ENCODE assay signal across 1 cellular context in genomic region chr17:68288804-68289203, GRCh38.
TF ChIP-seq lines count a peak whose summit lies in the region.

No MANE protein-coding gene starts in this region.

TF ChIP-seq in GM23338, 12 proteins besides CTCF, POLR2A, EP300 and RAD21 (continued from another document):
- TF ChIP-seq ZNF114 (CRISPR knock-in tag; IDR thresholded peaks at IDR 0.05) (no peak), ZNF462 (CRISPR knock-in tag; IDR thresholded peaks at IDR 0.05) (no peak), REST (IDR thresholded peaks at IDR 0.05; ENCODE audit: unreplicated experiment) (no peak), ZNF331 (CRISPR knock-in tag; IDR thresholded peaks at IDR 0.05; ENCODE audit: low read depth) (no peak), EZH2phosphoT487 (IDR thresholded peaks at IDR 0.05; ENCODE audit: unreplicated experiment) (no peak), CREB1 (CRISPR knock-in tag; IDR thresholded peaks at IDR 0.05; ENCODE audit: low read depth) (no peak)
